Comparison of ENCODE assay signal across 12 cellular contexts in genomic region chrX:72272868-72273267, GRCh38. TPM values are rescaled to one million over a fixed set of nuclear protein-coding genes. Genes with fewer than 3 reads are reported as not detected.
DNase-seq lines count a peak whose midpoint lies in the region; ATAC-seq and TF ChIP-seq lines count a peak whose summit lies in the region.
"Had no signal": no experiment of that assay in that cellular context is flagged by ENCODE, and none has a peak within 500 bp of the region (broad histone marks: within the 10 kb centered on the region; RNA-seq: fewer than 3 reads in every experiment).

No MANE protein-coding gene starts in this region.

- CTCF ChIA-PET in WTC11 (lab: Charles Lee): no interaction called here

- TF ChIP-seq CTCF in WTC11 (IDR thresholded peaks at IDR 0.05): no peak

- H3K27me3 Mint-ChIP-seq in WTC11 (ENCODE audit: low read depth): no peaks in the 10 kb centered on the region
- H3K27me3 Mint-ChIP-seq: activated naive CD8-positive, alpha-beta T cell treated with anti-CD3 and anti-CD28 coated beads, Interleukin-2, amount 10 ng/mL, durations not matched to agents 7 days and 5 days had no signal

- H3K9me3 Mint-ChIP-seq in WTC11: no peaks in the 10 kb centered on the region
- H3K9me3 Mint-ChIP-seq: activated naive CD8-positive, alpha-beta T cell treated with anti-CD3 and anti-CD28 coated beads, Interleukin-2, amount 10 ng/mL, durations not matched to agents 7 days and 5 days had no signal

- POLR2A ChIA-PET in WTC11 (lab: Charles Lee): no interaction called here

- peak overlapping the region; percentile 79 for H3K27ac Mint-ChIP-seq in WTC11
- H3K27ac Mint-ChIP-seq: activated naive CD8-positive, alpha-beta T cell treated with anti-CD3 and anti-CD28 coated beads, Interleukin-2, amount 10 ng/mL, durations not matched to agents 7 days and 5 days had no signal

- H3K4me3 Mint-ChIP-seq in WTC11: no peak overlapping the region

- DNase-seq in stimulated activated CD4-positive, alpha-beta T cell treated with anti-CD3 and anti-CD28 coated beads, Interleukin-4, amount 100 ng/mL, for 24 hours: peak; percentile 13
- no peak for DNase-seq in stimulated activated CD4-positive, alpha-beta T cell treated with anti-CD3 and anti-CD28 coated beads, Interleukin-2, amount 100 ng/mL, for 48 hours
- DNase-seq in WTC11 (ENCODE audit: low spot score) (no peak), SHP77 (lab: John Stamatoyannopoulos, UW) (no peak), AG08396 (ENCODE audit: low spot score) (no peak)
- DNase-seq: activated naive CD8-positive, alpha-beta T cell treated with anti-CD3 and anti-CD28 coated beads, Interleukin-2, amount 10 ng/mL, durations not matched to agents 7 days and 5 days; NCI-H187; stimulated activated CD8-positive, alpha-beta memory T cell treated with anti-CD3 and anti-CD28 coated beads, Interleukin-4, amount 100 ng/mL, for 48 hours had no signal

- peaks cover 67% of the 10 kb centered on the region for H3K36me3 Mint-ChIP-seq in WTC11

- ATAC-seq in WTC11: no peak
- ATAC-seq in esophagus mucosa: peak; percentile 83
- no peak for ATAC-seq in HG03045 (IDR thresholded peaks at IDR 0.05; ENCODE audit: unreplicated experiment)
- no peak for ATAC-seq in HG02610 (IDR thresholded peaks at IDR 0.05; ENCODE audit: unreplicated experiment)

- peaks cover 26% of the 10 kb centered on the region for H3K4me1 Mint-ChIP-seq in WTC11

TF ChIP-seq in WTC11, 78 proteins besides CTCF, POLR2A, EP300 and RAD21:
- TF ChIP-seq, protein P1, sequence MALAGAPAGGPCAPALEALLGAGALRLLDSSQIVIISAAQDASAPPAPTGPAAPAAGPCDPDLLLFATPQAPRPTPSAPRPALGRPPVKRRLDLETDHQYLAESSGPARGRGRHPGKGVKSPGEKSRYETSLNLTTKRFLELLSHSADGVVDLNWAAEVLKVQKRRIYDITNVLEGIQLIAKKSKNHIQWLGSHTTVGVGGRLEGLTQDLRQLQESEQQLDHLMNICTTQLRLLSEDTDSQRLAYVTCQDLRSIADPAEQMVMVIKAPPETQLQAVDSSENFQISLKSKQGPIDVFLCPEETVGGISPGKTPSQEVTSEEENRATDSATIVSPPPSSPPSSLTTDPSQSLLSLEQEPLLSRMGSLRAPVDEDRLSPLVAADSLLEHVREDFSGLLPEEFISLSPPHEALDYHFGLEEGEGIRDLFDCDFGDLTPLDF (CRISPR knock-in tag; IDR thresholded peaks at IDR 0.05): no peak

RNA-seq across cellular contexts. Expression of gene RPS4X, which starts 4.2 kb away (rescaled TPM):
- total RNA-seq in WTC11 (2021) (805 to 905 TPM (median 863 TPM) in 3 replicates), esophagus mucosa (1,216 TPM)

RNA-seq across cellular contexts. Expression of gene CITED1, which starts 32.8 kb away (rescaled TPM):
- total RNA-seq in WTC11 (2021) (2.2 to 4.5 TPM (median 3.9 TPM) in 3 replicates), esophagus mucosa (not detected)

RNA-seq across cellular contexts. Expression of gene ERCC6L, which starts 34.0 kb away (rescaled TPM):
- total RNA-seq in WTC11 (2021) (17.8 to 19.8 TPM (median 18.4 TPM) in 3 replicates), esophagus mucosa (2.9 TPM)
- total RNA-seq: myocyte had no signal
